Comparison of ENCODE assay signal across 9 cellular contexts in the genomic region with DNA sequence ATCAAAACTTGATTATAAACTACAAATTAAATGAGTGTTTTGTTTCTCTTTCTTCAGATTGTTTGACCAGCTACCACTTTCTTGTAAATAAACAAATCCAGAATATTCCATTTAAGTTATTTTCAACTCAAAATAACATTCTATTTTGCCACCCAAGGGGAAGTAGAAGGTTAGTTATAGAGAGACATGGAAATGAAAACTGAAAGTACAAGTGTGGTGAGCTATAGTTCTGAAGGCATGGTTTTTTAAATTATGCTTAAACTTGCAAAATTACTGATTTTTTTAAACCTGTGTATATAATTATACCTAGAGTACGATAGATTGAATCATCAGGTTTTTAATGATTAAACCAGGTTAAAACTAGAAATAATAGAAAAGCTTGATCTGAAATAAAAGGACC.
DNase-seq lines count a peak whose midpoint lies in the region; ATAC-seq, FAIRE-seq and TF ChIP-seq lines count a peak whose summit lies in the region.
"Had no signal": no experiment of that assay in that cellular context is flagged by ENCODE, and none has a peak within 500 bp of the region (broad histone marks: within the 10 kb centered on the region; RNA-seq: fewer than 3 reads in every experiment).

No MANE protein-coding gene starts in this region.

- TF ChIP-seq CTCF in liver (IDR thresholded peaks at IDR 0.05; ENCODE audit: low read depth, low read length, missing input control) (no peak), HepG2 (CRISPR knock-in tag; IDR thresholded peaks at IDR 0.05) (no peak), WTC11 (IDR thresholded peaks at IDR 0.05) (no peak)

- WGBS in liver = 5% methylated on average over 1 of the region's 1 CpG
- WGBS in HepG2 (ENCODE audit: low lambda C conversion rate) = 3% methylated on average over 1 of the region's 1 CpG

- peak overlapping the region in 2 of 3 donors; percentile 6 to 15 for H3K4me3 ChIP-seq in liver (ENCODE audit: low read depth in 1 of 3, low read length in 3 of 3)
- no peak overlapping the region for H3K4me3 ChIP-seq in HepG2 (replicated peaks in 1 of 3; ENCODE audit: insufficient read depth in 1 of 3, low read depth in 2 of 3, low read length in 3 of 3)

- no peaks in the 10 kb centered on the region for H3K9me3 ChIP-seq in liver (ENCODE audit: control insufficient read depth in 4 of 4, low read length in 3 of 4)
- H3K9me3 ChIP-seq in HepG2 (ENCODE audit: low read length) = no peaks in the 10 kb centered on the region

- H3K4me3 Mint-ChIP-seq in WTC11 = no peak overlapping the region
- H3K4me3 Mint-ChIP-seq in stimulated activated effector memory CD8-positive, alpha-beta T cell treated with anti-CD3 and anti-CD28 coated beads, Interleukin-12 subunit alpha, Interleukin-12 subunit beta, amount 100 ng/mL, for 72 hours = no peak overlapping the region

- TF ChIP-seq POLR2A in HepG2 (IDR thresholded peaks at IDR 0.05; ENCODE audit: insufficient read depth in 1 of 2, low read depth in 2 of 2, low read length in 2 of 2) = no peak

- H3K79me2 ChIP-seq in HepG2 (ENCODE audit: insufficient read depth, low read length) = no peaks in the 10 kb centered on the region

- peaks cover 25% of the 10 kb centered on the region for H3K4me1 Mint-ChIP-seq in WTC11
- H3K4me1 Mint-ChIP-seq in stimulated activated effector memory CD8-positive, alpha-beta T cell treated with anti-CD3 and anti-CD28 coated beads, Interleukin-12 subunit alpha, Interleukin-12 subunit beta, amount 100 ng/mL, for 72 hours = peaks cover 13% of the 10 kb centered on the region

- in situ Hi-C loops in HepG2 (cut with HindIII; ENCODE audit: extremely low pct_ligation_motif_present, low pct_unique_long_range_greater_than_20kb) = no loop called here

- TF ChIP-seq RAD21 in liver (IDR thresholded peaks at IDR 0.05) = no peak
- no peak for TF ChIP-seq RAD21 in HepG2 (CRISPR knock-in tag; IDR thresholded peaks at IDR 0.05)

- H3K36me3 ChIP-seq in liver (ENCODE audit: control insufficient read depth in 4 of 4, insufficient read depth in 3 of 4, low read depth in 1 of 4, low read length in 3 of 4) = no peaks in the 10 kb centered on the region
- no peaks in the 10 kb centered on the region for H3K36me3 ChIP-seq in HepG2 (replicated peaks in 1 of 2; ENCODE audit: control insufficient read depth in 1 of 2, insufficient read depth in 2 of 2, low read length in 2 of 2)

- POLR2A ChIA-PET in HepG2 (lab: Yijun Ruan, JAX) = no interaction called here
- POLR2A ChIA-PET in WTC11 (lab: Charles Lee) = no interaction called here

- intact Hi-C loops in HepG2 (cut with micrococcal nuclease; ENCODE audit: unreplicated experiment) = no loop called here

- no peaks in the 10 kb centered on the region for H4K20me1 ChIP-seq in HepG2 (ENCODE audit: insufficient read depth, low read length)

- H2AFZ ChIP-seq in HepG2 (ENCODE audit: low read length) = no peak overlapping the region

- FAIRE-seq in HepG2 (lab: Jason Lieb, UNC) = no peak

- H3K27me3 Mint-ChIP-seq in WTC11 (ENCODE audit: low read depth) = no peaks in the 10 kb centered on the region

- TF ChIP-seq EP300 in HepG2 (IDR thresholded peaks at IDR 0.05; ENCODE audit: low read depth in 2 of 2, low read length in 2 of 2) (no peak), HepG2 (CRISPR knock-in tag; IDR thresholded peaks at IDR 0.05; ENCODE audit: borderline replicate concordance) (no peak)

- no peaks in the 10 kb centered on the region for H3K36me3 Mint-ChIP-seq in WTC11
- no peaks in the 10 kb centered on the region for H3K36me3 Mint-ChIP-seq in stimulated activated effector memory CD8-positive, alpha-beta T cell treated with anti-CD3 and anti-CD28 coated beads, Interleukin-12 subunit alpha, Interleukin-12 subunit beta, amount 100 ng/mL, for 72 hours

- DNase-seq in HepG2 (ENCODE audit: low spot score) (no peak), RPMI7951 (ENCODE audit: low read depth) (peak; percentile 11), WTC11 (ENCODE audit: low spot score) (no peak), hepatic stellate cell (ENCODE audit: low spot score) (no peak), nucleus accumbens (lab: John Stamatoyannopoulos, UW) (no peak)
- no peak for DNase-seq in stimulated activated effector memory CD8-positive, alpha-beta T cell treated with anti-CD3 and anti-CD28 coated beads, Interleukin-12 subunit alpha, Interleukin-12 subunit beta, amount 100 ng/mL, for 72 hours (ENCODE audit: low spot score in 2 of 2)
- DNase-seq: NCI-H748 treated with DMSO at 0.1 percent for 48 hours had no signal

- H3K9ac ChIP-seq in liver (ENCODE audit: low read depth in 1 of 2, low read length in 2 of 2) = peak overlapping the region; percentile 52 to 72
- no peak overlapping the region for H3K9ac ChIP-seq in HepG2 (ENCODE audit: insufficient read depth, low read depth, low read length)

- no peak overlapping the region for H3K27ac Mint-ChIP-seq in WTC11
- no peak overlapping the region for H3K27ac Mint-ChIP-seq in stimulated activated effector memory CD8-positive, alpha-beta T cell treated with anti-CD3 and anti-CD28 coated beads, Interleukin-12 subunit alpha, Interleukin-12 subunit beta, amount 100 ng/mL, for 72 hours

- H3K27me3 ChIP-seq in liver (ENCODE audit: control insufficient read depth in 4 of 4, insufficient read depth in 4 of 4, low read length in 3 of 4) (no peaks in the 10 kb centered on the region), HepG2 (ENCODE audit: control insufficient read depth in 1 of 2, insufficient read depth in 2 of 2, low read length in 2 of 2) (0 out of 5 replicates have a peak, but pooled peaks cover 0 to 2% of the 10 kb centered on the region in 2 experiments)

- BruUV-seq in HepG2 (replicated peaks; lab: Mats Ljungman, UMichigan) = no TSS peak

- ATAC-seq in HepG2 = no peak
- peak; percentile 43 for ATAC-seq in HG02970 (IDR thresholded peaks at IDR 0.05; ENCODE audit: low FRiP score, unreplicated experiment)
- no peak for ATAC-seq in WTC11
- ATAC-seq in stimulated activated effector memory CD8-positive, alpha-beta T cell treated with anti-CD3 and anti-CD28 coated beads, Interleukin-12 subunit alpha, Interleukin-12 subunit beta, amount 100 ng/mL, for 72 hours = no peak

- CTCF ChIA-PET in HepG2 (lab: Yijun Ruan, JAX; ENCODE audit: low intra/inter-chr PET ratio, low total read pairs) = no interaction called here
- CTCF ChIA-PET in WTC11 (lab: Charles Lee) = no interaction called here

- no peaks in the 10 kb centered on the region for H3K9me3 Mint-ChIP-seq in WTC11
- H3K9me3 Mint-ChIP-seq in stimulated activated effector memory CD8-positive, alpha-beta T cell treated with anti-CD3 and anti-CD28 coated beads, Interleukin-12 subunit alpha, Interleukin-12 subunit beta, amount 100 ng/mL, for 72 hours = no peaks in the 10 kb centered on the region

- no peak overlapping the region for H3K4me2 ChIP-seq in HepG2 (ENCODE audit: low read depth, low read length)

- H3K4me1 ChIP-seq in liver (ENCODE audit: control insufficient read depth in 4 of 4, insufficient read depth in 4 of 4, low read length in 3 of 4) (peaks cover 0 to 47% (median 30%) of the 10 kb centered on the region in 4 donors), HepG2 (ENCODE audit: insufficient read depth, low read length) (peaks cover 8% of the 10 kb centered on the region; the same call in 1 of the 2 replicates)

- H3K27ac ChIP-seq in liver (ENCODE audit: low read depth in 1 of 2, low read length in 2 of 2) (peak overlapping the region; percentile 29 to 58), HepG2 (ENCODE audit: extremely low read length, insufficient read depth, low read length) (no peak overlapping the region)

TF ChIP-seq in liver, 16 proteins besides CTCF, POLR2A, EP300 and RAD21:
- TF ChIP-seq HNF4A (conservative IDR thresholded peaks at IDR 0.05) = no peak
- TF ChIP-seq YY1 (IDR thresholded peaks at IDR 0.05) = peak; percentile 42
- TF ChIP-seq SP1 (IDR thresholded peaks at IDR 0.05) = peak; percentile 13
- TF ChIP-seq GABPA (IDR thresholded peaks at IDR 0.05 in 1 of 2, conservative IDR thresholded peaks at IDR 0.05 in 1 of 2) = no peak
- TF ChIP-seq NR2F2 (IDR thresholded peaks at IDR 0.05) = no peak
TF ChIP-seq in liver: peak in this region for 2.

TF ChIP-seq in HepG2, 621 proteins besides CTCF, POLR2A, EP300 and RAD21:
- no peak for TF ChIP-seq HNF4G (IDR thresholded peaks at IDR 0.05; ENCODE audit: borderline replicate concordance, low read depth, low read length)
- TF ChIP-seq HNF4G (CRISPR knock-in tag; IDR thresholded peaks at IDR 0.05; ENCODE audit: borderline replicate concordance, low read depth) = no peak
- TF ChIP-seq, protein P1, sequence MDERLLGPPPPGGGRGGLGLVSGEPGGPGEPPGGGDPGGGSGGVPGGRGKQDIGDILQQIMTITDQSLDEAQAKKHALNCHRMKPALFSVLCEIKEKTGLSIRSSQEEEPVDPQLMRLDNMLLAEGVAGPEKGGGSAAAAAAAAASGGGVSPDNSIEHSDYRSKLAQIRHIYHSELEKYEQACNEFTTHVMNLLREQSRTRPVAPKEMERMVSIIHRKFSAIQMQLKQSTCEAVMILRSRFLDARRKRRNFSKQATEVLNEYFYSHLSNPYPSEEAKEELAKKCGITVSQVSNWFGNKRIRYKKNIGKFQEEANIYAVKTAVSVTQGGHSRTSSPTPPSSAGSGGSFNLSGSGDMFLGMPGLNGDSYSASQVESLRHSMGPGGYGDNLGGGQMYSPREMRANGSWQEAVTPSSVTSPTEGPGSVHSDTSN (CRISPR knock-in tag; IDR thresholded peaks at IDR 0.05) = no peak

TF ChIP-seq in WTC11, 78 proteins besides CTCF, POLR2A, EP300 and RAD21 (continues in another document):
- no peak for TF ChIP-seq KAT7 (CRISPR knock-in tag; IDR thresholded peaks at IDR 0.05; ENCODE audit: borderline replicate concordance)
- TF ChIP-seq IRF2 (CRISPR knock-in tag; IDR thresholded peaks at IDR 0.05; ENCODE audit: borderline replicate concordance, low read depth) = no peak

Comparison
In these comparisons a context has a peak if more than half of its experiments do, and no peak if none do; other contexts are left out.
1. H3K4me3 ChIP-seq: peak in liver (2 of 3); none in HepG2 (0 of 3).